ENCODE assay signal across 8 cellular contexts in genomic region chr16:89720520-89720858, GRCh38. TPM values are rescaled to one million over a fixed set of nuclear protein-coding genes. Genes with fewer than 3 reads are reported as not detected.
DNase-seq lines count a peak whose midpoint lies in the region; ATAC-seq and TF ChIP-seq lines count a peak whose summit lies in the region.

No MANE protein-coding gene starts in this region.

- DNase-seq in EL: peak; percentile 21
- no peak for DNase-seq in Karpas-422
- DNase-seq in cerebellum (ENCODE audit: low spot score): peak; percentile 68
- DNase-seq in right lobe of liver: peak; percentile 70 to 82 (median 81)
- peak; percentile 75 for DNase-seq in transverse colon
- no peak for DNase-seq in NCI-H524 treated with DMSO at 0.1 percent for 48 hours (lab: John Stamatoyannopoulos, UW)
- DNase-seq in NCI-H2107 (lab: John Stamatoyannopoulos, UW): no peak

- in situ Hi-C loops in transverse colon (cut with MboI; ENCODE audit: low pct_ligation_motif_present in 1 of 4, low pct_unique_long_range_greater_than_20kb in 1 of 4, low sequenced_read_pairs in 3 of 4): no loop called here

- intact Hi-C loops in right lobe of liver (cut with DNase I) (no loop called here), transverse colon (cut with DNase I; ENCODE audit: low total_unique reads) (no loop called here)

- H3K79me2 ChIP-seq in Karpas-422 (ENCODE audit: low read length): peaks cover 18% of the 10 kb centered on the region

- peaks cover 15% of the 10 kb centered on the region for H4K20me1 ChIP-seq in Karpas-422 (ENCODE audit: insufficient read depth, low read depth, low read length)

- ATAC-seq in GM21529 (IDR thresholded peaks at IDR 0.05; ENCODE audit: unreplicated experiment): peak; percentile 18
- ATAC-seq in right lobe of liver: peak; percentile 24 to 42 (median 40)

- TF ChIP-seq POLR2A in right lobe of liver (IDR thresholded peaks at IDR 0.05): no peak
- TF ChIP-seq POLR2A in transverse colon (IDR thresholded peaks at IDR 0.05): no peak

- WGBS in right lobe of liver (ENCODE audit: insufficient coverage, low coverage, low lambda C conversion rate, missing lambda C conversion rate): 0% methylated on average over 1 of the region's 39 CpGs
- WGBS in transverse colon (ENCODE audit: low coverage in 1 of 2), 2 donors: 4% methylated on average over 13 of the region's 39 CpGs; no CpG with 5 or more reads in 1 of the 2 donors

- no peak for TF ChIP-seq CTCF in right lobe of liver (IDR thresholded peaks at IDR 0.05)
- TF ChIP-seq CTCF in transverse colon (IDR thresholded peaks at IDR 0.05): no peak

- H3K27me3 ChIP-seq in Karpas-422 (ENCODE audit: low read length) (no peaks in the 10 kb centered on the region), right lobe of liver (no peaks in the 10 kb centered on the region), transverse colon (no peaks in the 10 kb centered on the region)

- H3K4me1 ChIP-seq in Karpas-422 (ENCODE audit: low read length) (peaks cover 22% of the 10 kb centered on the region), right lobe of liver (peaks cover 0 to 31% (median 12%) of the 10 kb centered on the region in 4 donors), transverse colon (peaks cover 13 to 47% (median 31%) of the 10 kb centered on the region in 4 donors)

- H3K4me3 ChIP-seq in Karpas-422 (ENCODE audit: low read length) (peak overlapping the region; percentile 87), right lobe of liver (peak overlapping the region; percentile 89 to 98 (median 94)), transverse colon (peak overlapping the region; percentile 71 to 97 (median 91))

- peak overlapping the region; percentile 97 for H3K4me2 ChIP-seq in Karpas-422 (ENCODE audit: low read depth, low read length, poor library complexity, severe bottlenecking)

- H3K9me3 ChIP-seq in Karpas-422 (ENCODE audit: low read length): no peaks in the 10 kb centered on the region
- H3K9me3 ChIP-seq in right lobe of liver: no peaks in the 10 kb centered on the region
- no peaks in the 10 kb centered on the region for H3K9me3 ChIP-seq in transverse colon

- no peaks in the 10 kb centered on the region for H3K9me2 ChIP-seq in Karpas-422 (replicated peaks; ENCODE audit: insufficient read depth, low read length)

- H2AFZ ChIP-seq in Karpas-422 (ENCODE audit: low read length): no peak overlapping the region

- H3K36me3 ChIP-seq in Karpas-422 (ENCODE audit: insufficient read depth, low read length) (peaks cover 3% of the 10 kb centered on the region; the same call in 1 of the 2 replicates), right lobe of liver (peaks cover 0 to 17% (median 9%) of the 10 kb centered on the region in 4 donors), transverse colon (peaks cover 0 to 9% (median 0%) of the 10 kb centered on the region in 4 donors)

- H3K9ac ChIP-seq in Karpas-422 (ENCODE audit: low read length): peak overlapping the region; percentile 86

- H3K27ac ChIP-seq in Karpas-422 (ENCODE audit: low read length) (peak overlapping the region; percentile 79), right lobe of liver (peak overlapping the region; percentile 90 to 95 (median 95)), transverse colon (peak overlapping the region; percentile 98 to 100 (median 99))

- no peak for TF ChIP-seq EP300 in transverse colon (IDR thresholded peaks at IDR 0.05; ENCODE audit: low read depth)

RNA-seq across cellular contexts. Expression of gene VPS9D1, which starts 0.2 kb away (rescaled TPM):
- 4.8 and 5.6 TPM in 2 replicates for total RNA-seq in Karpas-422 (2014; rRNA removed; shearing (Covaris generic); ENCODE audit: low replicate concordance)
- total RNA-seq in cerebellum: 11.1 TPM
- total RNA-seq in right lobe of liver: 10 to 100 TPM in 3 of 6 experiments, 1 to 10 TPM in 3; 5.6 to 12.4 (median 9.4) TPM
- total RNA-seq in transverse colon: 10 to 100 TPM; 13.1 to 54.6 (median 18.8) TPM

RNA-seq across cellular contexts. Expression of gene ZNF276, which starts 0.8 kb away (rescaled TPM):
- 21.8 and 41.5 TPM in 2 replicates for total RNA-seq in Karpas-422 (2014; rRNA removed; shearing (Covaris generic); ENCODE audit: low replicate concordance)
- total RNA-seq in cerebellum (19.4 TPM), right lobe of liver (10 to 100 TPM in 2 of 6 experiments, 1 to 10 TPM in 4; 6.9 to 13.4 (median 9.1) TPM), transverse colon (100 to 1,000 TPM in 2 of 4 donors, 10 to 100 TPM in 2; 43.4 to 265 (median 145) TPM)

RNA-seq across cellular contexts. Expression of gene SPATA2L, which starts 19.0 kb away (rescaled TPM):
- total RNA-seq in Karpas-422 (2014; rRNA removed; shearing (Covaris generic); ENCODE audit: low replicate concordance): 4.7 and 14.8 TPM in 2 replicates
- total RNA-seq in cerebellum (10.6 TPM), right lobe of liver (10 to 100 TPM in 3 of 6 experiments, 1 to 10 TPM in 3; 5.6 to 17.9 (median 11.2) TPM), transverse colon (10 to 100 TPM; 30.8 to 83.0 (median 60.6) TPM)

RNA-seq across cellular contexts. Expression of gene CDK10, which starts 34.0 kb away (rescaled TPM):
- 25.6 and 61.6 TPM in 2 replicates for total RNA-seq in Karpas-422 (2014; rRNA removed; shearing (Covaris generic); ENCODE audit: low replicate concordance)
- total RNA-seq in cerebellum: 31.1 TPM
- 10 to 100 TPM; 35.0 to 72.2 (median 53.7) TPM for total RNA-seq in right lobe of liver
- 100 to 1,000 TPM in 1 of 4 donors, 10 to 100 TPM in 3; 69.6 to 304 (median 74.2) TPM for total RNA-seq in transverse colon

Comparison
In these comparisons a context has a peak if more than half of its experiments do, and no peak if none do; other contexts are left out.
1. DNase-seq: peak in EL (single experiment), cerebellum (single experiment), right lobe of liver (3 of 3) and transverse colon (single experiment); none in Karpas-422 (single experiment), NCI-H524 treated with DMSO at 0.1 percent for 48 hours (single experiment) and NCI-H2107 (single experiment).
2. Peak in every context shown above with its lines, with median percentiles within 50 percentile points of each other: H3K27ac ChIP-seq and H3K4me3 ChIP-seq.